In genomic region chr17:57195790-57196460, GRCh38 we compare ENCODE assay signal across 22 cellular contexts.
A peak's percentile ranks its signal among the peaks of the same experiment; 100 is the strongest.
DNase-seq lines count a peak whose midpoint lies in the region; ATAC-seq, FAIRE-seq and TF ChIP-seq lines count a peak whose summit lies in the region.
"Had no signal": no experiment of that assay in that cellular context is flagged by ENCODE, and none has a peak within 500 bp of the region (broad histone marks: within the 10 kb centered on the region; RNA-seq: fewer than 3 reads in every experiment).

No MANE protein-coding gene starts in this region.

- TF ChIP-seq POLR2A in HepG2 (IDR thresholded peaks at IDR 0.05; ENCODE audit: insufficient read depth in 1 of 2, low read depth in 2 of 2, low read length in 2 of 2): no peak
- no peak for TF ChIP-seq POLR2A in right lobe of liver (IDR thresholded peaks at IDR 0.05)

- H3K79me2 ChIP-seq in HepG2 (ENCODE audit: insufficient read depth, low read length): no peaks in the 10 kb centered on the region

- CTCF ChIA-PET in HepG2 (lab: Yijun Ruan, JAX; ENCODE audit: low intra/inter-chr PET ratio, low total read pairs): no interaction called here

- peaks cover 5% of the 10 kb centered on the region for H3K27me3 Mint-ChIP-seq in stimulated activated naive CD8-positive, alpha-beta T cell treated with anti-CD3 and anti-CD28 coated beads, Interleukin-15, amount 100 ng/mL, for 72 hours

- ATAC-seq in HepG2 (no peak), right lobe of liver (no peak), GM18511 (IDR thresholded peaks at IDR 0.05; ENCODE audit: unreplicated experiment) (no peak), left lung (no peak)
- peak; percentile 60 for ATAC-seq in stimulated activated naive CD8-positive, alpha-beta T cell treated with anti-CD3 and anti-CD28 coated beads, Interleukin-15, amount 100 ng/mL, for 72 hours
- ATAC-seq: right cardiac atrium had no signal

- TF ChIP-seq CTCF in HepG2 (CRISPR knock-in tag; IDR thresholded peaks at IDR 0.05) (no peak), right lobe of liver (IDR thresholded peaks at IDR 0.05) (no peak), left lung (IDR thresholded peaks at IDR 0.05) (no peak)

- intact Hi-C loops in HepG2 (cut with micrococcal nuclease; ENCODE audit: unreplicated experiment) (no loop called here), right lobe of liver (cut with DNase I) (no loop called here), left lung (cut with DNase I) (no loop called here)

- H3K9me3 Mint-ChIP-seq in stimulated activated naive CD8-positive, alpha-beta T cell treated with anti-CD3 and anti-CD28 coated beads, Interleukin-15, amount 100 ng/mL, for 72 hours: peaks cover 0 to 7% of the 10 kb centered on the region in 2 donors

- POLR2A ChIA-PET in HepG2 (lab: Yijun Ruan, JAX): no interaction called here

- in situ Hi-C loops in HepG2 (cut with HindIII; ENCODE audit: extremely low pct_ligation_motif_present, low pct_unique_long_range_greater_than_20kb): no loop called here

- 0 out of 2 replicates have a peak, but pooled peaks cover 7% of the 10 kb centered on the region for H3K9me3 ChIP-seq in HepG2 (ENCODE audit: low read length)
- no peaks in the 10 kb centered on the region for H3K9me3 ChIP-seq in right lobe of liver
- no peaks in the 10 kb centered on the region for H3K9me3 ChIP-seq in left lung
- H3K9me3 ChIP-seq: neutrophil, thoracic aorta had no signal

- TF ChIP-seq RAD21 in HepG2 (CRISPR knock-in tag; IDR thresholded peaks at IDR 0.05): no peak

- H3K27ac Mint-ChIP-seq in stimulated activated naive CD8-positive, alpha-beta T cell treated with anti-CD3 and anti-CD28 coated beads, Interleukin-15, amount 100 ng/mL, for 72 hours: no peak overlapping the region
- H3K27ac Mint-ChIP-seq: T-helper 1 cell treated with Interleukin-12 subunit alpha and Interleukin-12 subunit beta and Interleukin-4 antibody, amounts not matched to agents 30 μg/mL and 1 μg/mL, for 36 hours had no signal

- no peak overlapping the region for H3K4me3 ChIP-seq in HepG2 (replicated peaks in 1 of 3; ENCODE audit: insufficient read depth in 1 of 3, low read depth in 2 of 3, low read length in 3 of 3)
- H3K4me3 ChIP-seq in right lobe of liver: no peak overlapping the region
- no peak overlapping the region for H3K4me3 ChIP-seq in left lung
- H3K4me3 ChIP-seq: thoracic aorta had no signal

- H3K4me1 ChIP-seq in HepG2 (ENCODE audit: insufficient read depth, low read length) (no peaks in the 10 kb centered on the region), right lobe of liver (no peaks in the 10 kb centered on the region), left lung (no peaks in the 10 kb centered on the region)

- H3K36me3 ChIP-seq in HepG2 (replicated peaks in 1 of 2; ENCODE audit: control insufficient read depth in 1 of 2, insufficient read depth in 2 of 2, low read length in 2 of 2): no peaks in the 10 kb centered on the region
- no peaks in the 10 kb centered on the region for H3K36me3 ChIP-seq in right lobe of liver
- no peaks in the 10 kb centered on the region for H3K36me3 ChIP-seq in left lung
- H3K36me3 ChIP-seq: neutrophil, thoracic aorta had no signal

- H3K4me2 ChIP-seq in HepG2 (ENCODE audit: low read depth, low read length): no peak overlapping the region

- DNase-seq in HepG2 (ENCODE audit: low spot score): no peak
- no peak for DNase-seq in right lobe of liver
- peak; percentile 75 for DNase-seq in NCI-H1694 treated with DMSO at 0.1 percent for 48 hours (lab: John Stamatoyannopoulos, UW)
- peak; percentile 88 for DNase-seq in epithelial cell of prostate (ENCODE audit: low read depth, low spot score)
- DNase-seq in stimulated activated naive CD8-positive, alpha-beta T cell treated with anti-CD3 and anti-CD28 coated beads, Interleukin-15, amount 100 ng/mL, for 72 hours: no peak
- no peak for DNase-seq in effector CD4-positive, alpha-beta T cell
- no peak for DNase-seq in left lung
- DNase-seq: activated CD4-positive, CD25-positive, alpha-beta regulatory T cell treated with anti-CD3 and anti-CD28 coated beads, Interleukin-2, amount 50 U/mL, for 72 hours; AML-193; amniotic stem cell; head of caudate nucleus; Karpas-422; midbrain; right cardiac atrium; SHP77; stimulated activated CD4-positive, alpha-beta T cell treated with anti-CD3 and anti-CD28 coated beads, Interleukin-1b, Interleukin-23, amount 100 ng/mL, for 48 hours had no signal

- no peaks in the 10 kb centered on the region for H4K20me1 ChIP-seq in HepG2 (ENCODE audit: insufficient read depth, low read length)

- TF ChIP-seq EP300 in HepG2 (IDR thresholded peaks at IDR 0.05; ENCODE audit: low read depth in 2 of 2, low read length in 2 of 2) (no peak), HepG2 (CRISPR knock-in tag; IDR thresholded peaks at IDR 0.05; ENCODE audit: borderline replicate concordance) (no peak)

- peaks cover 2 to 52% of the 10 kb centered on the region in 2 experiments; a peak in 4 of 5 replicates for H3K27me3 ChIP-seq in HepG2 (ENCODE audit: control insufficient read depth in 1 of 2, insufficient read depth in 2 of 2, low read length in 2 of 2)
- H3K27me3 ChIP-seq in right lobe of liver: no peaks in the 10 kb centered on the region
- H3K27me3 ChIP-seq in left lung: no peaks in the 10 kb centered on the region
- H3K27me3 ChIP-seq: neutrophil had no signal

- H3K27ac ChIP-seq in HepG2 (ENCODE audit: extremely low read length, insufficient read depth, low read length) (no peak overlapping the region), right lobe of liver (no peak overlapping the region), epithelial cell of prostate (peak overlapping the region; percentile 42), left lung (no peak overlapping the region)
- H3K27ac ChIP-seq: neutrophil, thoracic aorta had no signal

- H2AFZ ChIP-seq in HepG2 (ENCODE audit: low read length): no peak overlapping the region

- no peak overlapping the region for H3K9ac ChIP-seq in HepG2 (ENCODE audit: insufficient read depth, low read depth, low read length)

- BruUV-seq in HepG2 (replicated peaks; lab: Mats Ljungman, UMichigan): no TSS peak

- no peaks in the 10 kb centered on the region for H3K4me1 Mint-ChIP-seq in stimulated activated naive CD8-positive, alpha-beta T cell treated with anti-CD3 and anti-CD28 coated beads, Interleukin-15, amount 100 ng/mL, for 72 hours

- no peak overlapping the region for H3K4me3 Mint-ChIP-seq in stimulated activated naive CD8-positive, alpha-beta T cell treated with anti-CD3 and anti-CD28 coated beads, Interleukin-15, amount 100 ng/mL, for 72 hours
- H3K4me3 Mint-ChIP-seq: T-helper 1 cell treated with Interleukin-12 subunit alpha and Interleukin-12 subunit beta and Interleukin-4 antibody, amounts not matched to agents 30 μg/mL and 1 μg/mL, for 36 hours had no signal

- FAIRE-seq in HepG2 (lab: Jason Lieb, UNC): no peak
- FAIRE-seq: D721Med, GM18507 had no signal

- 64% methylated on average over 6 of the region's 7 CpGs for WGBS in HepG2 (ENCODE audit: low lambda C conversion rate)
- 92% methylated on average over 6 of the region's 7 CpGs for WGBS in right lobe of liver (ENCODE audit: insufficient coverage, low coverage, low lambda C conversion rate, missing lambda C conversion rate)

TF ChIP-seq in HepG2, 621 proteins besides CTCF, POLR2A, EP300 and RAD21:
- no peak for TF ChIP-seq DDIT3 (CRISPR knock-in tag; IDR thresholded peaks at IDR 0.05)
- no peak for TF ChIP-seq ATF4 (CRISPR knock-in tag; IDR thresholded peaks at IDR 0.05)
- TF ChIP-seq STAG1 (CRISPR knock-in tag; IDR thresholded peaks at IDR 0.05): no peak
- TF ChIP-seq RBAK (CRISPR knock-in tag; IDR thresholded peaks at IDR 0.05): peak; percentile 94
- no peak for TF ChIP-seq HBP1 (CRISPR knock-in tag; IDR thresholded peaks at IDR 0.05; ENCODE audit: low read depth)
- TF ChIP-seq ZBTB2 (CRISPR knock-in tag; IDR thresholded peaks at IDR 0.05; ENCODE audit: low read depth): no peak
- no peak for TF ChIP-seq ZBTB25 (CRISPR knock-in tag; IDR thresholded peaks at IDR 0.05)

Comparison
In these comparisons a context has a peak if more than half of its experiments do, and no peak if none do; other contexts are left out.
1. DNase-seq: peak in NCI-H1694 treated with DMSO at 0.1 percent for 48 hours (single experiment) and epithelial cell of prostate (single experiment); none in HepG2 (single experiment), right lobe of liver (0 of 3), stimulated activated naive CD8-positive, alpha-beta T cell treated with anti-CD3 and anti-CD28 coated beads, Interleukin-15, amount 100 ng/mL, for 72 hours (0 of 2), effector CD4-positive, alpha-beta T cell (single experiment) and left lung (0 of 2).